In the genomic region with DNA sequence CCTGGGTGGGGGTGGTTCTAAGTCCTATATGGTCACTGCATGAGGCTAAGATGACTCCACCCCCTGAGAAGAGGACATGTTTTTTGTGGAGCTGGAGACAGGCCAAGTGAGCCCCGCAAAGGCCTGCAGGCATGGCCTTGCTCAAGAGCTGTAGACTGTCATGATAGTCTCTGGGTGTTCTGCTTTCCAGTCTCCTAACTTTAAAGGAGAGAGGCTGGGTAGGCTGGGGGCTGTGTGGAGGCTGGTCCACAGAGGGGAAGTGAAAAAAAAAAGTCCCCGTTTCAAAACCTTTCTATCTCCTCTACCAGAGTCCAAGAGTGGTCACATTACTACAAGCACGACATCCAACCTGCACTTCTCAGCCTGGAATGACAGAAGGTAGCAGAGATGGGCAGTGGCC, we compare ENCODE assay signal across 19 cellular contexts. TPM values are rescaled to one million over a fixed set of nuclear protein-coding genes. Genes with fewer than 3 reads are reported as not detected.
A peak's percentile ranks its signal among the peaks of the same experiment; 100 is the strongest.
DNase-seq lines count a peak whose midpoint lies in the region; ATAC-seq, FAIRE-seq and TF ChIP-seq lines count a peak whose summit lies in the region.
"Had no signal": no experiment of that assay in that cellular context is flagged by ENCODE, and none has a peak within 500 bp of the region (broad histone marks: within the 10 kb centered on the region; RNA-seq: fewer than 3 reads in every experiment).

No MANE protein-coding gene starts in this region.

- DNase-seq in cardiac muscle cell (ENCODE audit: low read depth in 1 of 2, low spot score in 1 of 2) = no peak
- DNase-seq in Right ventricle myocardium inferior (ENCODE audit: missing footprints) = no peak
- peak; percentile 56 for DNase-seq in NOMO-1 treated with dmso at 0.1 percent for 144 hours (lab: John Stamatoyannopoulos, UW; ENCODE audit: unreplicated experiment)
- DNase-seq in K562 (ENCODE audit: extremely low read depth in 1 of 4, low spot score in 3 of 4) = peak in 2 of 4 experiments; percentile 9 to 20
- no peak for DNase-seq in HUDEP-2 (lab: John Stamatoyannopoulos, UW; ENCODE audit: unreplicated experiment in 76 of 76)
- DNase-seq in UCSD-AML1 (lab: John Stamatoyannopoulos, UW; ENCODE audit: unreplicated experiment) = no peak
- no peak for DNase-seq in activated CD4-positive, CD25-positive, alpha-beta regulatory T cell (lab: John Stamatoyannopoulos, UW)
- DNase-seq in uterus = no peak
- DNase-seq: CD4-positive, alpha-beta memory T cell; NCI-H1105; NCI-H187 treated with DMSO at 0.1 percent for 48 hours; NCI-H526 treated with DMSO at 0.1 percent for 48 hours; PC-9 had no signal

- CTCF ChIA-PET in K562 (lab: Yijun Ruan, JAX; ENCODE audit: low intra/inter-chr PET ratio) = no interaction called here

- TF ChIP-seq POLR2A in K562 (conservative IDR thresholded peaks at IDR 0.05) (no peak), uterus (IDR thresholded peaks at IDR 0.05) (no peak)

- H3K9me1 ChIP-seq in K562 (ENCODE audit: control insufficient read depth, insufficient read depth, low read length) = no peaks in the 10 kb centered on the region

- H3K27ac ChIP-seq in cardiac muscle cell (peak overlapping the region; percentile 83), K562 (ENCODE audit: extremely low read depth, low read depth, low read length) (no peak overlapping the region), uterus (no peak overlapping the region)
- H3K27ac ChIP-seq: 22Rv1, HL-60, PC-9, SK-N-MC had no signal

- H3K36me3 ChIP-seq in cardiac muscle cell (peaks cover 3% of the 10 kb centered on the region), K562 (ENCODE audit: control insufficient read depth, insufficient read depth, low read length) (peaks cover 5% of the 10 kb centered on the region; the same call in 2 of the 3 replicates), uterus (no peaks in the 10 kb centered on the region)
- H3K36me3 ChIP-seq: HAP-1 had no signal

- no peak overlapping the region for H3K4me2 ChIP-seq in K562 (ENCODE audit: insufficient read depth, low read length)
- H3K4me2 ChIP-seq: PC-9 had no signal

- H3K4me3 ChIP-seq in cardiac muscle cell (no peak overlapping the region), K562 (no peak overlapping the region), uterus (no peak overlapping the region)
- H3K4me3 ChIP-seq: GM12878, HAP-1, PC-9, SK-N-MC had no signal

- 50% methylated on average over 1 of the region's 3 CpGs for WGBS in K562 (ENCODE audit: insufficient coverage, low coverage, missing lambda C conversion rate)

- POLR2A ChIA-PET in K562 (lab: Yijun Ruan, JAX) = no interaction called here

- H4K20me1 ChIP-seq in K562 (replicated peaks; ENCODE audit: control insufficient read depth, insufficient read depth, low read length) = no peaks in the 10 kb centered on the region

- in situ Hi-C loops in K562 (cut with MboI) = no loop called here

- intact Hi-C loops in Right ventricle myocardium inferior (cut with DNase I) = loop anchor here (5.0 kb wide), 1 partner anchor 43 kb away; no protein-coding TSS in a partner anchor
- intact Hi-C loops in K562 (cut with micrococcal nuclease) = loop anchor here (10.0 kb wide), 1 partner anchor 54 kb away; no protein-coding TSS in a partner anchor
- intact Hi-C loops in uterus (cut with DNase I; ENCODE audit: low total_unique reads) = no loop called here

- FAIRE-seq in K562 (lab: Jason Lieb, UNC) = no peak
- FAIRE-seq: GM12878, HTR-8/SVneo had no signal

- peaks cover 36% of the 10 kb centered on the region for H3K4me1 ChIP-seq in cardiac muscle cell (ENCODE audit: low read depth)
- H3K4me1 ChIP-seq in K562 (replicated peaks in 1 of 2; ENCODE audit: control insufficient read depth in 2 of 2, insufficient read depth in 2 of 2, low read length in 2 of 2) = peaks cover 0 to 18% of the 10 kb centered on the region in 2 experiments; a peak in 2 of 5 replicates
- H3K4me1 ChIP-seq in uterus = peaks cover 0 to 6% of the 10 kb centered on the region in 2 donors
- H3K4me1 ChIP-seq: HAP-1 had no signal

- BruUV-seq in K562 (replicated peaks; lab: Mats Ljungman, UMichigan) = no TSS peak

- ATAC-seq in Right ventricle myocardium inferior (no peak), K562 (no peak)
- ATAC-seq: GM12878 had no signal

- no peak for TF ChIP-seq RAD21 in K562 (CRISPR knock-in tag; conservative IDR thresholded peaks at IDR 0.05 in 1 of 2, IDR thresholded peaks at IDR 0.05 in 1 of 2)

- H3K9me3 ChIP-seq in cardiac muscle cell (ENCODE audit: low read depth) (no peaks in the 10 kb centered on the region), K562 (replicated peaks; ENCODE audit: control insufficient read depth, insufficient read depth, low read depth, low read length) (0 out of 2 replicates have a peak, but pooled peaks cover 2% of the 10 kb centered on the region), uterus (no peaks in the 10 kb centered on the region)
- H3K9me3 ChIP-seq: HAP-1 had no signal

- no peak overlapping the region for H2AFZ ChIP-seq in K562 (ENCODE audit: low read depth, low read length)
- H2AFZ ChIP-seq: PC-9 had no signal

- H3K79me2 ChIP-seq in K562 (ENCODE audit: control insufficient read depth, insufficient read depth, low read length) = no peaks in the 10 kb centered on the region

- TF ChIP-seq CTCF in cardiac muscle cell (IDR thresholded peaks at IDR 0.05; ENCODE audit: low read depth, low read length) (no peak), K562 (IDR thresholded peaks at IDR 0.05 in 2 of 3, conservative IDR thresholded peaks at IDR 0.05 in 1 of 3; ENCODE audit: insufficient read depth in 2 of 3, low read depth in 1 of 3, low read length in 3 of 3) (no peak), uterus (IDR thresholded peaks at IDR 0.05) (no peak)

- no peak overlapping the region for H3K9ac ChIP-seq in K562 (ENCODE audit: insufficient read depth in 1 of 2, low read depth in 2 of 2, low read length in 2 of 2)

- no peaks in the 10 kb centered on the region for H3K27me3 ChIP-seq in cardiac muscle cell
- H3K27me3 ChIP-seq in K562 (ENCODE audit: control insufficient read depth in 2 of 2, insufficient read depth in 2 of 2, low read length in 2 of 2) = no peaks in the 10 kb centered on the region
- no peaks in the 10 kb centered on the region for H3K27me3 ChIP-seq in uterus

- TF ChIP-seq EP300 in K562 (IDR thresholded peaks at IDR 0.05; ENCODE audit: low read length) = no peak

TF ChIP-seq in K562, 482 proteins besides CTCF, POLR2A, EP300 and RAD21:
- peak; percentile 22; the same call in 1 of the 2 replicates for TF ChIP-seq NFIC (IDR thresholded peaks at IDR 0.05)
- TF ChIP-seq GTF2F1 (IDR thresholded peaks at IDR 0.05; ENCODE audit: low read depth, low read length) = no peak
- no peak for TF ChIP-seq GATAD2A (IDR thresholded peaks at IDR 0.05)
- no peak for TF ChIP-seq TBL1XR1 (IDR thresholded peaks at IDR 0.05; ENCODE audit: low read length in 2 of 2)
TF ChIP-seq in K562: peak in this region for 1.

RNA-seq across cellular contexts. Expression of a gene that starts 27.1 kb away (rescaled TPM):
- total RNA-seq in cardiac muscle cell = 4.8 and 14.4 TPM in 2 replicates
- 5.6 and 6.0 TPM in 2 replicates for polyA plus RNA-seq in cardiac muscle cell
- 1.8 TPM for total RNA-seq in Right ventricle myocardium inferior
- 29.2 and 45.9 TPM in 2 replicates for total RNA-seq in K562 (2011; cell fraction: chromatin; rRNA removed; ENCODE audit: low replicate concordance)
- total RNA-seq in K562 (2011; cell fraction: nucleolus; rRNA removed) = 13.7 and 20.7 TPM in 2 replicates
- 32.9 and 47.6 TPM in 2 replicates for total RNA-seq in K562 (2011; cell fraction: nucleoplasm; rRNA removed)
- total RNA-seq in K562 (2014; rRNA removed) = 3.5 and 4.4 TPM in 2 replicates
- 4.2 and 7.3 TPM in 2 replicates for total RNA-seq in K562 (2014; rRNA removed; fragmentation: Illumina TruSeq; extraction: Trizol)
- total RNA-seq in K562 (2015; rRNA removed; fragmentation: Illumina TruSeq; extraction: Trizol) = 1.5 and 1.7 TPM in 2 replicates
- total RNA-seq in K562 (2021) = 3.0 and 3.1 TPM in 2 replicates
- 2.5 and 2.7 TPM in 2 replicates for polyA plus RNA-seq in K562 (2011; rRNA removed)
- 2.1 TPM in 2 replicates for polyA plus RNA-seq in K562 (2011; cell fraction: cytosol; rRNA removed)
- polyA plus RNA-seq in K562 (2011; cell fraction: nucleus; rRNA removed) = 27.3 and 29.6 TPM in 2 replicates
- polyA plus RNA-seq in K562 (2012) = 0.92 and 12.4 TPM in 2 replicates
- polyA plus RNA-seq in K562 (2014; fragmentation: Illumina TruSeq; extraction: Trizol) = 4.2 and 4.5 TPM in 2 replicates
- polyA plus RNA-seq in K562 (2014; fragmentation: Nextera tagmentation; extraction: Ambion mirVana) = 1 to 10 TPM; 1.9 to 3.7 TPM
- 6.2 and 6.4 TPM in 2 replicates for polyA plus RNA-seq in K562 (2014; rRNA removed)
- 5.4 and 5.6 TPM in 2 replicates for polyA minus RNA-seq in K562 (2011; rRNA and poly(A)+ RNA removed)
- not detected in 2 replicates for polyA minus RNA-seq in K562 (2011; cell fraction: cytosol; rRNA and poly(A)+ RNA removed)
- polyA minus RNA-seq in K562 (2011; cell fraction: nucleus; rRNA and poly(A)+ RNA removed) = 6.3 and 8.4 TPM in 2 replicates
- total RNA-seq in uterus = 10 to 100 TPM in 1 of 4 donors, 1 to 10 TPM in 2, under 1 TPM in 1; 0.29 to 22.8 (median 4.2) TPM
